In genomic region chr17:75486951-75487350, GRCh38 we compare ENCODE assay signal across 12 cellular contexts. TPM values are rescaled to one million over a fixed set of nuclear protein-coding genes. Genes with fewer than 3 reads are reported as not detected.
DNase-seq lines count a peak whose midpoint lies in the region; ATAC-seq and TF ChIP-seq lines count a peak whose summit lies in the region.
"Had no signal": no experiment of that assay in that cellular context is flagged by ENCODE, and none has a peak within 500 bp of the region (broad histone marks: within the 10 kb centered on the region; RNA-seq: fewer than 3 reads in every experiment).

No MANE protein-coding gene starts in this region.

- H2AK5ac ChIP-seq in H9 (ENCODE audit: insufficient read length, low read length) = no peak overlapping the region

- peaks cover 7 to 33% (median 16%) of the 10 kb centered on the region in 4 donors for H3K4me1 Mint-ChIP-seq in CD4-positive, CD25-positive, alpha-beta regulatory T cell
- H3K4me1 Mint-ChIP-seq in H9 (peaks cover 11 to 13% of the 10 kb centered on the region in 2 experiments), neural progenitor cell (peaks cover 12% of the 10 kb centered on the region)
- peaks cover 20% of the 10 kb centered on the region for H3K4me1 Mint-ChIP-seq in activated naive CD8-positive, alpha-beta T cell treated with anti-CD3 and anti-CD28 coated beads, Interleukin-2, amount 50 U/mL, for 24 hours

- H3K9me2 ChIP-seq in PC-3 (replicated peaks; ENCODE audit: low read length) = no peaks in the 10 kb centered on the region

- no peak overlapping the region for H2BK120ac ChIP-seq in H9 (ENCODE audit: low read depth, low read length, poor library complexity, severe bottlenecking)

- DNase-seq in CD4-positive, CD25-positive, alpha-beta regulatory T cell = peak in 1 of 3 donors; percentile 4
- DNase-seq in H9 (no peak), neural progenitor cell (ENCODE audit: low spot score) (no peak), PC-3 (no peak), NCI-H2029 treated with DMSO at 0.1 percent for 48 hours (lab: John Stamatoyannopoulos, UW) (no peak), NCI-H187 (lab: John Stamatoyannopoulos, UW) (no peak)
- no peak for DNase-seq in activated naive CD8-positive, alpha-beta T cell treated with anti-CD3 and anti-CD28 coated beads, Interleukin-2, amount 50 U/mL, for 24 hours
- DNase-seq: islet precursor cell, NCI-H1092, NCI-H524 treated with DMSO at 0.1 percent for 48 hours had no signal

- H3K4me1 ChIP-seq in CD4-positive, CD25-positive, alpha-beta regulatory T cell (ENCODE audit: control insufficient read depth, insufficient read depth, low read length, poor library complexity, severe bottlenecking) = peaks cover 17% of the 10 kb centered on the region
- H3K4me1 ChIP-seq in H9 (ENCODE audit: insufficient read depth, low read length) = no peaks in the 10 kb centered on the region
- H3K4me1 ChIP-seq in neural progenitor cell = peaks cover 3% of the 10 kb centered on the region
- no peaks in the 10 kb centered on the region for H3K4me1 ChIP-seq in PC-3 (ENCODE audit: insufficient read depth, low read length)

- H2BK12ac ChIP-seq in H9 (ENCODE audit: insufficient read length, low read depth, low read length) = no peak overlapping the region

- H3K79me2 ChIP-seq in H9 (ENCODE audit: insufficient read depth, low read length) (no peaks in the 10 kb centered on the region), neural progenitor cell (ENCODE audit: low read depth) (peaks cover 19% of the 10 kb centered on the region), PC-3 (ENCODE audit: low read length) (no peaks in the 10 kb centered on the region)

- H3K36me3 ChIP-seq in CD4-positive, CD25-positive, alpha-beta regulatory T cell (ENCODE audit: control insufficient read depth, insufficient read depth, low read length) = peaks cover 17% of the 10 kb centered on the region
- H3K36me3 ChIP-seq in neural progenitor cell (no peaks in the 10 kb centered on the region), PC-3 (ENCODE audit: low read depth, low read length) (no peaks in the 10 kb centered on the region; the same call in 1 of the 2 replicates)

- no peak for TF ChIP-seq CTCF in H9 (conservative IDR thresholded peaks at IDR 0.05)
- TF ChIP-seq CTCF in neural progenitor cell (IDR thresholded peaks at IDR 0.05) = no peak
- TF ChIP-seq CTCF in PC-3 (conservative IDR thresholded peaks at IDR 0.05; ENCODE audit: low read depth, low read length) = no peak; the same call in 1 of the 2 replicates

- H3K56ac ChIP-seq in H9 (ENCODE audit: insufficient read length, low read depth, low read length) = no peak overlapping the region

- H3K27me3 ChIP-seq in CD4-positive, CD25-positive, alpha-beta regulatory T cell (ENCODE audit: control insufficient read depth, insufficient read depth, low read length) = no peaks in the 10 kb centered on the region
- H3K27me3 ChIP-seq in H9 (ENCODE audit: insufficient read depth, low read length) (no peaks in the 10 kb centered on the region), neural progenitor cell (no peaks in the 10 kb centered on the region), PC-3 (ENCODE audit: low read length) (no peaks in the 10 kb centered on the region)
- H3K27me3 ChIP-seq: suprapubic skin had no signal

- H3K4me3 ChIP-seq in CD4-positive, CD25-positive, alpha-beta regulatory T cell (ENCODE audit: low read depth, low read length) = peak overlapping the region; percentile 57
- H3K4me3 ChIP-seq in neural progenitor cell (no peak overlapping the region), PC-3 (ENCODE audit: low read length) (no peak overlapping the region)

- no peak overlapping the region for H2BK20ac ChIP-seq in H9 (ENCODE audit: low read depth, low read length, poor library complexity, severe bottlenecking)

- H3K27me3 Mint-ChIP-seq in CD4-positive, CD25-positive, alpha-beta regulatory T cell = no peaks in the 10 kb centered on the region
- H3K27me3 Mint-ChIP-seq in H9 (ENCODE audit: low read depth) (no peaks in the 10 kb centered on the region), neural progenitor cell (ENCODE audit: insufficient read depth, low read depth) (peaks cover 13% of the 10 kb centered on the region)
- H3K27me3 Mint-ChIP-seq in activated naive CD8-positive, alpha-beta T cell treated with anti-CD3 and anti-CD28 coated beads, Interleukin-2, amount 50 U/mL, for 24 hours = no peaks in the 10 kb centered on the region

- H3K14ac ChIP-seq in H9 (ENCODE audit: insufficient read depth, low read length) = no peak overlapping the region

- no peak overlapping the region for H3K4ac ChIP-seq in H9 (ENCODE audit: low read depth, low read length)

- H2AFZ ChIP-seq in H9 (ENCODE audit: low read length) (no peak overlapping the region), neural progenitor cell (replicated peaks) (no peak overlapping the region), PC-3 (ENCODE audit: low read length) (no peak overlapping the region)

- peaks cover 0 to 1% (median 0%) of the 10 kb centered on the region in 7 donors for H3K9me3 Mint-ChIP-seq in CD4-positive, CD25-positive, alpha-beta regulatory T cell
- H3K9me3 Mint-ChIP-seq in H9 (no peaks in the 10 kb centered on the region), neural progenitor cell (no peaks in the 10 kb centered on the region)
- H3K9me3 Mint-ChIP-seq in activated naive CD8-positive, alpha-beta T cell treated with anti-CD3 and anti-CD28 coated beads, Interleukin-2, amount 50 U/mL, for 24 hours = no peaks in the 10 kb centered on the region

- no TSS peak for BruUV-seq in PC-3 (replicated peaks; lab: Mats Ljungman, UMichigan)

- H3K23me2 ChIP-seq in H9 (ENCODE audit: insufficient read length, low read depth, low read length, poor library complexity, severe bottlenecking) = no peaks in the 10 kb centered on the region

- ATAC-seq in CD4-positive, CD25-positive, alpha-beta regulatory T cell (ENCODE audit: low read depth in 2 of 2) = no peak
- ATAC-seq in activated naive CD8-positive, alpha-beta T cell treated with anti-CD3 and anti-CD28 coated beads, Interleukin-2, amount 50 U/mL, for 24 hours = no peak
- no peak for ATAC-seq in PC-3
- no peak for ATAC-seq in GM21737 (IDR thresholded peaks at IDR 0.05; ENCODE audit: unreplicated experiment)

- H3K27ac Mint-ChIP-seq in CD4-positive, CD25-positive, alpha-beta regulatory T cell = peak overlapping the region; percentile 92 to 98 (median 98)
- H3K27ac Mint-ChIP-seq in H9 = peak overlapping the region in 2 of 3 experiments; percentile 59 to 81; a peak in 5 of 7 replicates
- peak overlapping the region; percentile 98 for H3K27ac Mint-ChIP-seq in activated naive CD8-positive, alpha-beta T cell treated with anti-CD3 and anti-CD28 coated beads, Interleukin-2, amount 50 U/mL, for 24 hours
- H3K27ac Mint-ChIP-seq in neural progenitor cell = peak overlapping the region; percentile 55

- no peak overlapping the region for H2BK15ac ChIP-seq in H9 (ENCODE audit: low read depth, low read length)

- intact Hi-C loops in PC-3 (cut with micrococcal nuclease) = loop anchor here (1.0 kb wide), 1 partner anchor 61 kb away; no protein-coding TSS in a partner anchor

- no peak overlapping the region for H3K9ac ChIP-seq in H9 (ENCODE audit: extremely low read depth, insufficient read length, low read length)
- H3K9ac ChIP-seq in neural progenitor cell = no peak overlapping the region
- no peak overlapping the region for H3K9ac ChIP-seq in PC-3 (ENCODE audit: low read length)

- POLR2A ChIA-PET in PC-3 (lab: Charles Lee; ENCODE audit: unreplicated experiment) = interaction anchor here (0.7 kb wide), 1 partner anchor 141 kb away, joined by 4 read pairs; no protein-coding TSS in a partner anchor

- no peak overlapping the region for H3T11ph ChIP-seq in H9 (ENCODE audit: low read length)

- H3F3A ChIP-seq in neural progenitor cell (ENCODE audit: low read depth) (peaks cover 4% of the 10 kb centered on the region), PC-3 (ENCODE audit: low read length, unreplicated experiment) (no peaks in the 10 kb centered on the region)

- no peak overlapping the region for H3K18ac ChIP-seq in H9 (ENCODE audit: insufficient read length, low read depth, low read length)

- no peak overlapping the region for H4K5ac ChIP-seq in H9 (ENCODE audit: insufficient read length, low read depth, low read length)

- H3K4me2 ChIP-seq in H9 (ENCODE audit: insufficient read depth, insufficient read length, low read length) (no peak overlapping the region), neural progenitor cell (no peak overlapping the region), PC-3 (ENCODE audit: low read length) (no peak overlapping the region)

- H3K4me3 Mint-ChIP-seq in CD4-positive, CD25-positive, alpha-beta regulatory T cell = peak overlapping the region in 3 of 4 donors; percentile 36 to 90 (median 75)
- H3K4me3 Mint-ChIP-seq in H9 (no peak overlapping the region), neural progenitor cell (no peak overlapping the region)
- H3K4me3 Mint-ChIP-seq in activated naive CD8-positive, alpha-beta T cell treated with anti-CD3 and anti-CD28 coated beads, Interleukin-2, amount 50 U/mL, for 24 hours = no peak overlapping the region

- CTCF ChIA-PET in PC-3 (lab: Charles Lee) = no interaction called here

- no CpG with 5 or more reads among the region's 5 CpGs for WGBS in H9 (ENCODE audit: extremely low coverage, insufficient read length, low lambda C conversion rate)

- no peak overlapping the region for H2BK5ac ChIP-seq in H9 (ENCODE audit: insufficient read length, low read length)

- no peak overlapping the region for H3K23ac ChIP-seq in H9 (ENCODE audit: insufficient read length, low read depth, low read length)

- H3K36me3 Mint-ChIP-seq in CD4-positive, CD25-positive, alpha-beta regulatory T cell = peaks cover 19% of the 10 kb centered on the region
- H3K36me3 Mint-ChIP-seq in H9 (ENCODE audit: insufficient read depth in 1 of 3, low read depth in 3 of 3) (peaks cover 1 to 9% (median 4%) of the 10 kb centered on the region in 3 experiments; a peak in 4 of 7 replicates), neural progenitor cell (peaks cover 8% of the 10 kb centered on the region)
- peaks cover 3% of the 10 kb centered on the region for H3K36me3 Mint-ChIP-seq in activated naive CD8-positive, alpha-beta T cell treated with anti-CD3 and anti-CD28 coated beads, Interleukin-2, amount 50 U/mL, for 24 hours (ENCODE audit: low read depth)

- H3K27ac ChIP-seq in CD4-positive, CD25-positive, alpha-beta regulatory T cell (ENCODE audit: insufficient read depth, low read length, poor library complexity, severe bottlenecking) = peak overlapping the region; percentile 75
- no peak overlapping the region for H3K27ac ChIP-seq in H9 (ENCODE audit: insufficient read length, low read depth, low read length)
- no peak overlapping the region for H3K27ac ChIP-seq in neural progenitor cell
- H3K27ac ChIP-seq in PC-3 (ENCODE audit: low read length) = no peak overlapping the region
- H3K27ac ChIP-seq: suprapubic skin had no signal

- H4K8ac ChIP-seq in H9 (replicated peaks; ENCODE audit: insufficient read length, low read depth, low read length) = no peak overlapping the region

- no peaks in the 10 kb centered on the region for H3K9me3 ChIP-seq in CD4-positive, CD25-positive, alpha-beta regulatory T cell (ENCODE audit: control insufficient read depth in 2 of 2, low read length in 2 of 2)
- no peaks in the 10 kb centered on the region for H3K9me3 ChIP-seq in H9 (ENCODE audit: control insufficient read depth, low read depth, low read length)
- no peaks in the 10 kb centered on the region for H3K9me3 ChIP-seq in neural progenitor cell (ENCODE audit: low read depth)
- no peaks in the 10 kb centered on the region for H3K9me3 ChIP-seq in PC-3 (ENCODE audit: low read length)
- H3K9me3 ChIP-seq: suprapubic skin had no signal

- H4K91ac ChIP-seq in H9 (ENCODE audit: insufficient read length, low read depth, low read length) = no peak overlapping the region

- no peaks in the 10 kb centered on the region for H3K79me1 ChIP-seq in H9 (ENCODE audit: insufficient read depth, low read depth, low read length, poor library complexity, severe bottlenecking)

- H4K20me1 ChIP-seq in H9 (ENCODE audit: control insufficient read depth, insufficient read depth, insufficient read length) = no peaks in the 10 kb centered on the region
- H4K20me1 ChIP-seq in neural progenitor cell (ENCODE audit: low read depth) = peaks cover 18% of the 10 kb centered on the region
- H4K20me1 ChIP-seq in PC-3 (ENCODE audit: low read length) = no peaks in the 10 kb centered on the region

RNA-seq across cellular contexts. Expression of gene CASKIN2, which starts 28.4 kb away (rescaled TPM):
- total RNA-seq in CD4-positive, CD25-positive, alpha-beta regulatory T cell = 0.44 TPM
- polyA plus RNA-seq in CD4-positive, CD25-positive, alpha-beta regulatory T cell = under 1 TPM in 1 of 4 donors, not detected in 3; 0.24 TPM
- total RNA-seq in H9 (2021) (35.2 and 37.0 TPM in 2 replicates), neural progenitor cell (ENCODE audit: low replicate concordance) (5.7 and 12.6 TPM in 2 replicates), PC-3 (2014; rRNA removed) (22.0 and 28.3 TPM in 2 replicates)

RNA-seq across cellular contexts. Expression of gene TSEN54, which starts 29.4 kb away (rescaled TPM):
- 35.2 TPM for total RNA-seq in CD4-positive, CD25-positive, alpha-beta regulatory T cell
- 10 to 100 TPM; 42.7 to 54.6 (median 52.9) TPM for polyA plus RNA-seq in CD4-positive, CD25-positive, alpha-beta regulatory T cell
- total RNA-seq in H9 (2021) (44.5 and 45.5 TPM in 2 replicates), neural progenitor cell (ENCODE audit: low replicate concordance) (20.5 and 47.8 TPM in 2 replicates), PC-3 (2014; rRNA removed) (61.6 and 70.4 TPM in 2 replicates)

RNA-seq across cellular contexts. Expression of gene TMEM94, which starts 30.5 kb away (rescaled TPM):
- 94.7 TPM for total RNA-seq in CD4-positive, CD25-positive, alpha-beta regulatory T cell
- 1 to 10 TPM; 4.0 to 8.4 (median 6.2) TPM for polyA plus RNA-seq in CD4-positive, CD25-positive, alpha-beta regulatory T cell
- 61.4 and 67.9 TPM in 2 replicates for total RNA-seq in H9 (2021)
- total RNA-seq in neural progenitor cell (ENCODE audit: low replicate concordance) = 23.6 and 96.8 TPM in 2 replicates
- total RNA-seq in PC-3 (2014; rRNA removed) = 45.6 and 88.3 TPM in 2 replicates

RNA-seq across cellular contexts. Expression of gene LLGL2, which starts 38.5 kb away (rescaled TPM):
- total RNA-seq in CD4-positive, CD25-positive, alpha-beta regulatory T cell = 44.1 TPM
- 10 to 100 TPM; 13.6 to 19.2 (median 16.8) TPM for polyA plus RNA-seq in CD4-positive, CD25-positive, alpha-beta regulatory T cell
- total RNA-seq in H9 (2021) (85.9 and 90.4 TPM in 2 replicates), neural progenitor cell (ENCODE audit: low replicate concordance) (16.6 and 60.2 TPM in 2 replicates), PC-3 (2014; rRNA removed) (92.9 and 122 TPM in 2 replicates)

Comparison
In these comparisons a context has a peak if more than half of its experiments do, and no peak if none do; other contexts are left out.
1. H3K4me3 Mint-ChIP-seq: peak in CD4-positive, CD25-positive, alpha-beta regulatory T cell (3 of 4); none in H9 (0 of 2), activated naive CD8-positive, alpha-beta T cell treated with anti-CD3 and anti-CD28 coated beads, Interleukin-2, amount 50 U/mL, for 24 hours (single experiment) and neural progenitor cell (single experiment).
2. Peak in every context shown above with its lines, with median percentiles within 50 percentile points of each other: H3K27ac Mint-ChIP-seq.